8 cellular contexts compared by ENCODE assay signal in the genomic region with DNA sequence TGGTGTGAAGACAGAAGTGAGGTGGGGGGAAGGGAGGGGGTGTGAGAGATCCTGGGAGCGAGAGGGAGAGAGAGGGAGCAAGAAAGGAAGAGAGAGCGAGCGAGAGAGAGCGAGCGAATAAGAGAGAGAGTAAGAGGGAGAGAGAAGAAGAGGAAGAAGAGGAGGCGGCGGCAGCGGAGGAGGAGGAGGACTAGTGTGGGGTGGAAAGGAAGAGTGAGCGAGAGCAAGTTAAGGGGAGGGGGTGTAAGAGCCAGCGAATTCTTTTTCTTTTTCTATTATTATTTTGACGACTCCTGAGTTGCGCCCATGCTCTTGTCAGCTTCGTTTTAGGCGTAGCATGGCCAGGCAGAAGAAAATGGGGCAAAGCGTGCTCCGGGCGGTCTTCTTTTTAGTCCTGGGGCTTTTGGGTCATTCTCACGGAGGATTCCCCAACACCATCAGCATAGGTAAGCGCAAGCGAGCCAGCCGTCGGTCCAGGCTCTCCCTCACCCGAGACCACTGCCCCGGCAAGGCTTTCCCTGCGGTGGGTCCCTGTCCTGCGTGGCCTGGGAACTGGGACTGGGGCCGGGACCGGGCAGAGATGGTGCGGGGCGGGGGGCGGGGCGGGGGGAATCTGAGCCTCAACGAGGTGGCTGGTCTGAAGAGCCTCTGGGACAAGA. TPM values are rescaled to one million over a fixed set of nuclear protein-coding genes. Genes with fewer than 3 reads are reported as not detected.
A peak's percentile ranks its signal among the peaks of the same experiment; 100 is the strongest.
DNase-seq lines count a peak whose midpoint lies in the region; ATAC-seq, FAIRE-seq and TF ChIP-seq lines count a peak whose summit lies in the region.

Gene GRIA3 (plus strand): TSS at position 80 of the 659 bp plus-strand sequence. CDS start 258 bp downstream, at position 338.

- no peaks in the 10 kb centered on the region for H3K36me3 Mint-ChIP-seq in stimulated activated naive CD8-positive, alpha-beta T cell treated with anti-CD3 and anti-CD28 coated beads, Interleukin-15, Interleukin-2, amounts not matched to agents 100 ng/mL and 50 ng/mL, for 24 hours (ENCODE audit: low read depth)
- H3K36me3 Mint-ChIP-seq in naive B cell (peaks cover 0 to 10% of the 10 kb centered on the region in 2 donors), Caco-2 (ENCODE audit: insufficient read depth, unreplicated experiment) (no peaks in the 10 kb centered on the region)

- TF ChIP-seq RAD21 in H1 (IDR thresholded peaks at IDR 0.05 in 1 of 2, conservative IDR thresholded peaks at IDR 0.05 in 1 of 2; ENCODE audit: low read depth in 2 of 2, low read length in 2 of 2), result no peak

- H3K4ac ChIP-seq in H1 (replicated peaks; ENCODE audit: insufficient read length, low read depth, low read length), result no peak within 1 kb of the TSS

- no peak within 1 kb of the TSS for H2BK20ac ChIP-seq in H1 (ENCODE audit: low read length)

- no peaks in the 10 kb centered on the region for H3K9me3 Mint-ChIP-seq in stimulated activated naive CD8-positive, alpha-beta T cell treated with anti-CD3 and anti-CD28 coated beads, Interleukin-15, Interleukin-2, amounts not matched to agents 100 ng/mL and 50 ng/mL, for 24 hours
- peaks cover 0 to 13% (median 3%) of the 10 kb centered on the region in 7 donors for H3K9me3 Mint-ChIP-seq in naive B cell
- no peaks in the 10 kb centered on the region for H3K9me3 Mint-ChIP-seq in Caco-2 (ENCODE audit: unreplicated experiment)

- H3K4me1 Mint-ChIP-seq in stimulated activated naive CD8-positive, alpha-beta T cell treated with anti-CD3 and anti-CD28 coated beads, Interleukin-15, Interleukin-2, amounts not matched to agents 100 ng/mL and 50 ng/mL, for 24 hours (ENCODE audit: low read depth), result peaks cover 4% of the 10 kb centered on the region
- peaks cover 7 to 10% (median 8%) of the 10 kb centered on the region in 3 donors for H3K4me1 Mint-ChIP-seq in naive B cell
- no peaks in the 10 kb centered on the region for H3K4me1 Mint-ChIP-seq in Caco-2 (ENCODE audit: low read depth, unreplicated experiment)

- no peaks in the 10 kb centered on the region for H3K79me1 ChIP-seq in H1 (ENCODE audit: low read depth, low read length)

- H2BK120ac ChIP-seq in H1 (replicated peaks; ENCODE audit: low read depth, low read length), result no peak within 1 kb of the TSS

- TF ChIP-seq POLR2A in H1 (IDR thresholded peaks at IDR 0.05; ENCODE audit: control extremely low read depth in 1 of 2, low read depth in 2 of 2, low read length in 2 of 2), result no peak

- ATAC-seq in stimulated activated naive CD8-positive, alpha-beta T cell treated with anti-CD3 and anti-CD28 coated beads, Interleukin-15, Interleukin-2, amounts not matched to agents 100 U/mL and 50 U/mL, for 24 hours, result no peak
- ATAC-seq in naive B cell (ENCODE audit: low read depth in 2 of 2) (no peak), aorta (ENCODE audit: low FRiP score) (peak; percentile 49), HG02759 (IDR thresholded peaks at IDR 0.05; ENCODE audit: unreplicated experiment) (no peak)

- H4K20me1 ChIP-seq in H1 (replicated peaks in 1 of 2; ENCODE audit: control insufficient read depth in 1 of 2, insufficient read depth in 2 of 2, low read length in 2 of 2), result no peaks in the 10 kb centered on the region

- peak within 1 kb of the TSS; percentile 28 for H3K4me3 Mint-ChIP-seq in stimulated activated naive CD8-positive, alpha-beta T cell treated with anti-CD3 and anti-CD28 coated beads, Interleukin-15, Interleukin-2, amounts not matched to agents 100 ng/mL and 50 ng/mL, for 24 hours
- H3K4me3 Mint-ChIP-seq in naive B cell, result peak within 1 kb of the TSS in 5 of 8 donors; percentile 32 to 61 (median 43)
- no peak within 1 kb of the TSS for H3K4me3 Mint-ChIP-seq in Caco-2 (ENCODE audit: unreplicated experiment)

- no peak within 1 kb of the TSS for H2AK5ac ChIP-seq in H1 (ENCODE audit: low read depth, low read length)

- POLR2A ChIA-PET in H1 (lab: Charles Lee; ENCODE audit: partially characterized antibody), result interaction anchor here (1.6 kb wide), 1 partner anchor 9 kb away, joined by 3 read pairs; no protein-coding TSS in a partner anchor
- POLR2A ChIA-PET in Caco-2 (lab: Charles Lee), result no interaction called here

- TF ChIP-seq CTCF in H1 (IDR thresholded peaks at IDR 0.05; ENCODE audit: control extremely low read depth in 1 of 3, insufficient read depth in 1 of 3, low read depth in 1 of 3, low read length in 3 of 3) (no peak), Caco-2 (IDR thresholded peaks at IDR 0.05; ENCODE audit: insufficient read depth in 1 of 2, low read depth in 1 of 2, low read length in 1 of 2, severe bottlenecking in 1 of 2, unreplicated experiment in 1 of 2) (no peak)

- no peaks in the 10 kb centered on the region for H3K79me2 ChIP-seq in H1 (ENCODE audit: control insufficient read depth in 1 of 2, insufficient read depth in 2 of 2, low read length in 2 of 2)

- H3K27me3 Mint-ChIP-seq in stimulated activated naive CD8-positive, alpha-beta T cell treated with anti-CD3 and anti-CD28 coated beads, Interleukin-15, Interleukin-2, amounts not matched to agents 100 ng/mL and 50 ng/mL, for 24 hours, result peaks cover 50% of the 10 kb centered on the region
- H3K27me3 Mint-ChIP-seq in naive B cell, result peaks cover 30 to 52% (median 32%) of the 10 kb centered on the region in 3 donors
- H3K27me3 Mint-ChIP-seq in Caco-2 (ENCODE audit: insufficient read depth, unreplicated experiment), result peaks cover 5% of the 10 kb centered on the region

- peaks cover 11% of the 10 kb centered on the region; the same call in 1 of the 2 replicates for H3K23me2 ChIP-seq in H1 (ENCODE audit: low read depth, low read length)

- no peak for TF ChIP-seq EP300 in H1 (IDR thresholded peaks at IDR 0.05; ENCODE audit: borderline replicate concordance in 1 of 2, low read depth in 2 of 2, low read length in 2 of 2)

- H2AFZ ChIP-seq in H1 (ENCODE audit: low read length), result peak within 1 kb of the TSS; percentile 76

- no peak within 1 kb of the TSS for H2BK5ac ChIP-seq in H1 (ENCODE audit: low read depth, low read length)

- peak within 1 kb of the TSS in 2 of 4 experiments; percentile 8 to 30; a peak in 2 of 7 replicates for H3K9ac ChIP-seq in H1 (replicated peaks in 1 of 4; ENCODE audit: extremely low read depth in 1 of 4, low read depth in 3 of 4, low read length in 3 of 4)

- no peak within 1 kb of the TSS for H4K5ac ChIP-seq in H1 (ENCODE audit: insufficient read length, low read depth, low read length)

- FAIRE-seq in H1 (lab: Jason Lieb, UNC), result no peak
- FAIRE-seq in urothelium cell line (lab: Jason Lieb, UNC), result no peak

- H3K27ac Mint-ChIP-seq in stimulated activated naive CD8-positive, alpha-beta T cell treated with anti-CD3 and anti-CD28 coated beads, Interleukin-15, Interleukin-2, amounts not matched to agents 100 ng/mL and 50 ng/mL, for 24 hours, result no peak within 1 kb of the TSS
- peak within 1 kb of the TSS in 1 of 6 donors; percentile 60 for H3K27ac Mint-ChIP-seq in naive B cell
- H3K27ac Mint-ChIP-seq in Caco-2 (ENCODE audit: unreplicated experiment), result no peak within 1 kb of the TSS

- H3K4me1 ChIP-seq in H1 (replicated peaks in 1 of 4; ENCODE audit: control insufficient read depth in 3 of 4, insufficient read depth in 4 of 4, low read length in 3 of 4), result peaks cover 0 to 4% (median 1%) of the 10 kb centered on the region in 4 experiments; a peak in 2 of 7 replicates
- H3K4me1 ChIP-seq in aorta (ENCODE audit: control insufficient read depth in 1 of 2, insufficient read depth in 2 of 2, low read length in 2 of 2), result no peaks in the 10 kb centered on the region
- H3K4me1 ChIP-seq in Caco-2, result no peaks in the 10 kb centered on the region

- H4K8ac ChIP-seq in H1 (ENCODE audit: extremely low read depth, insufficient read depth, low read length), result no peak within 1 kb of the TSS

- no peak within 1 kb of the TSS for H4K91ac ChIP-seq in H1 (replicated peaks; ENCODE audit: insufficient read length, low read length)

- H3K36me3 ChIP-seq in H1 (ENCODE audit: control insufficient read depth in 2 of 4, insufficient read depth in 4 of 4, low read length in 3 of 4) (no peaks in the 10 kb centered on the region), aorta (ENCODE audit: control insufficient read depth in 1 of 2, insufficient read depth in 2 of 2, low read length in 1 of 2) (no peaks in the 10 kb centered on the region), Caco-2 (ENCODE audit: control insufficient read depth, insufficient read depth, low read length) (no peaks in the 10 kb centered on the region)

- H3K9me3 ChIP-seq in H1 (ENCODE audit: insufficient read depth in 2 of 2, low read depth in 1 of 2, low read length in 1 of 2) (no peaks in the 10 kb centered on the region), aorta (ENCODE audit: control insufficient read depth, low read length) (no peaks in the 10 kb centered on the region), Caco-2 (no peaks in the 10 kb centered on the region)

- no peak within 1 kb of the TSS; the same call in 1 of the 2 replicates for H2BK15ac ChIP-seq in H1 (ENCODE audit: low read length)

- CTCF ChIA-PET in H1 (lab: Charles Lee; ENCODE audit: partially characterized antibody), result interaction anchor here (1.1 kb wide), 1 partner anchor 11 kb away, joined by 4 read pairs; no protein-coding TSS in a partner anchor
- CTCF ChIA-PET in Caco-2 (lab: Charles Lee), result no interaction called here

- H3K4me3 ChIP-seq in H1 (ENCODE audit: extremely low read depth in 1 of 4, insufficient read depth in 2 of 4, low read depth in 3 of 4, low read length in 4 of 4) (peak within 1 kb of the TSS; percentile 59 to 67 (median 61)), aorta (ENCODE audit: low read length in 2 of 2) (peak within 1 kb of the TSS; percentile 51 to 80), Caco-2 (ENCODE audit: low read depth, low read length) (no peak within 1 kb of the TSS)

- DNase-seq in stimulated activated naive CD8-positive, alpha-beta T cell treated with anti-CD3 and anti-CD28 coated beads, Interleukin-15, Interleukin-2, amounts not matched to agents 100 U/mL and 50 U/mL, for 24 hours, result no peak
- DNase-seq in H1 (ENCODE audit: low read depth in 1 of 2, low spot score in 2 of 2) (peak in 1 of 2 experiments; percentile 45), naive B cell (no peak), aorta (peak; percentile 44 to 73), urothelium cell line (ENCODE audit: low spot score) (no peak), Caco-2 (no peak)

- H3K27me3 ChIP-seq in H1 (replicated peaks in 1 of 4; ENCODE audit: control insufficient read depth in 3 of 4, extremely low read depth in 1 of 4, insufficient read depth in 3 of 4, low read length in 3 of 4) (peaks cover 0 to 11% (median 6%) of the 10 kb centered on the region in 4 experiments; a peak in 3 of 7 replicates), aorta (ENCODE audit: control insufficient read depth in 1 of 2, insufficient read depth in 2 of 2, low read length in 1 of 2) (no peaks in the 10 kb centered on the region), Caco-2 (replicated peaks; ENCODE audit: control insufficient read depth, insufficient read depth, low read length) (no peaks in the 10 kb centered on the region)

- H3K23ac ChIP-seq in H1 (ENCODE audit: insufficient read length), result no peak within 1 kb of the TSS

- H3K27ac ChIP-seq in H1 (ENCODE audit: low read depth, low read length) (no peak within 1 kb of the TSS), aorta (ENCODE audit: low read depth in 1 of 2, low read length in 2 of 2) (no peak within 1 kb of the TSS)

- H3K14ac ChIP-seq in H1 (ENCODE audit: insufficient read length), result no peak within 1 kb of the TSS

- H2BK12ac ChIP-seq in H1 (ENCODE audit: low read depth, low read length), result 0 out of 2 replicates have a peak within 1 kb of the TSS, but pooled peaks have one; percentile 50

- peak within 1 kb of the TSS; percentile 72 to 82 for H3K4me2 ChIP-seq in H1 (ENCODE audit: insufficient read depth in 1 of 2, low read depth in 2 of 2, low read length in 2 of 2)

- peak within 1 kb of the TSS; percentile 48; the same call in 1 of the 2 replicates for H3K18ac ChIP-seq in H1 (ENCODE audit: extremely low read depth, low read length)

- H3K56ac ChIP-seq in H1 (replicated peaks; ENCODE audit: insufficient read length, low read depth, low read length), result no peak within 1 kb of the TSS

- 0% methylated on average over 3 of the region's 33 CpGs; no CpG with 5 or more reads in 1 of the 2 experiments for WGBS in H1 (ENCODE audit: extremely low coverage in 1 of 2, insufficient coverage in 1 of 2, insufficient read length in 1 of 2, insufficient replicate concordance in 2 of 2, low coverage in 1 of 2, low lambda C conversion rate in 2 of 2, missing lambda C conversion rate in 1 of 2), 2 experiments
- 1 to 22% methylated on average over 32 to 33 of the region's 33 CpGs for WGBS in aorta, 2 donors

- BruUV-seq in Caco-2 (replicated peaks; lab: Mats Ljungman, UMichigan), result no TSS peak

- intact Hi-C loops in aorta (cut with DNase I), result loop anchor here in 1 of 2 donors (5.0 kb wide), 1 partner anchor 238 kb away; no protein-coding TSS in a partner anchor
- intact Hi-C loops in Caco-2 (cut with micrococcal nuclease; ENCODE audit: unreplicated experiment), result no loop called here

RNA-seq across cellular contexts. Expression of gene GRIA3, which starts in this region (rescaled TPM):
- total RNA-seq in H1 (2021; fragmentation: NEBNext Ultra II Directional; extraction: Animal tissue kit (Norgen Biotek cat#: 25700)), result 2.6 and 3.0 TPM in 2 replicates
- polyA plus RNA-seq in H1 (2011; rRNA removed) (1.5 and 3.0 TPM in 2 replicates), naive B cell (ENCODE audit: low read depth in 6 of 6) (not detected), aorta (1 to 10 TPM; 5.1 to 7.0 TPM)
- 1.8 TPM for polyA plus RNA-seq in H1 (2011; cell fraction: cytosol; rRNA removed)
- 4.0 TPM for polyA plus RNA-seq in H1 (2011; cell fraction: nucleus; rRNA removed)
- polyA plus RNA-seq in H1 (2012, experiment 1 of 2), result 1.4 to 2.6 TPM (median 2.3 TPM) in 4 replicates
- 0.33 TPM for polyA plus RNA-seq in H1 (2012, experiment 2 of 2)
- polyA plus RNA-seq in H1 (2013, experiment 1 of 2), result 3.4 TPM
- 4.3 TPM for polyA plus RNA-seq in H1 (2013, experiment 2 of 2)
- polyA minus RNA-seq in H1 (2011; rRNA and poly(A)+ RNA removed), result 3.8 and 3.9 TPM in 2 replicates
- 1.5 TPM for polyA minus RNA-seq in H1 (2011; cell fraction: cytosol; rRNA and poly(A)+ RNA removed)
- polyA minus RNA-seq in H1 (2011; cell fraction: nucleus; rRNA and poly(A)+ RNA removed), result 12.8 TPM
- total RNA-seq in aorta (10 to 100 TPM in 1 of 2 donors, 1 to 10 TPM in 1; 7.2 to 12.4 TPM), Caco-2 (2022) (not detected in 2 replicates)

Comparison
In these comparisons a context has a peak if more than half of its experiments do, and no peak if none do; other contexts are left out.
1. DNase-seq: peak in aorta (2 of 2); none in stimulated activated naive CD8-positive, alpha-beta T cell treated with anti-CD3 and anti-CD28 coated beads, Interleukin-15, Interleukin-2, amounts not matched to agents 100 U/mL and 50 U/mL, for 24 hours (single experiment), naive B cell (single experiment), urothelium cell line (single experiment) and Caco-2 (0 of 2).